1 cellular context compared by ENCODE assay signal in the genomic region with DNA sequence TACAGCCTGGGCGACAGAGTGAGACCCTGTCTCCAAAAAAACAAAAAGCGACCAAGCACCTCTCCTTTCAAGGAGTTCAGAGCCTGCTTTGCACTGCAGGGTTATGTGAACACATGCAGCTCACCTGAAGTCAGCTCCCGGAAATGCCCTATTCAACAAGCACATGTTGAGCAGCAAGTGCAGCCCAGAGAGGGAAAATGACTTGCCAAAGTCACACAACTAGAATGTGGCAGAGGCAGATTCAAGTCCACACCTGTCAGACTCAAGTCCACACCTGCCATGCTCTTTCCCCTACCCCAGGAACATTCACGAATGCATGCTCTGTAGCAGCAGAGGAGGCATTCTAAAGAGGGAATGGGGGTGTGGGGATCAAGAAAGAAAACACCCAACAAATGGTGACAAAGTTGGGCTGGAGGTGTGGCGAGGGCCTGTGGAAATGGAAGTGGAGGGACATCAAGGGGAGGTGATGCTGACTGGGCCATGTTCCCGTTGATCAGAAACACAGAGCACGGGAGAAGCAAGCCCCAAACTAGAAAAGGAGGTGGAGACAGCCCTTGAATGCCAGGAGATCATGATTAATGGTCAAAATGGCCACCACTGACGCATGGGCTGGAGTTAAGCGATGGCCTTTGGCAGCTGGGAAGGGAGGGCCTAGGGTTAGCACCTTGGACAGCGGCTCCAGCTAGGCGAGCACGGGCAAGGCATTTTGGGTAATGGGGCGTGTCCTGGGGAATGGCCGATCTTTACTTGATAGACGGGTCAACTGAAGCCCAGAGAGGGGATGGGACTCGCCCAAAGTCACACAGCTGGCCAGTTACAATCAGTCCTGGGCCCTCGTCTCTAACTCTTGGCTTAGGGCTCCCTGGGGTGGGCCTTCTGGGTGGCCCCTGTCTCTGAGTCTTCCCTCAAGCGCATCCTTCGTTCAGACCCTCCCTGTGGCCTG.
TF ChIP-seq lines count a peak whose summit lies in the region.

No MANE protein-coding gene starts in this region.

TF ChIP-seq in HepG2, 621 proteins besides CTCF, POLR2A, EP300 and RAD21 (continued from another document and continues in another):
- TF ChIP-seq, protein P1, sequence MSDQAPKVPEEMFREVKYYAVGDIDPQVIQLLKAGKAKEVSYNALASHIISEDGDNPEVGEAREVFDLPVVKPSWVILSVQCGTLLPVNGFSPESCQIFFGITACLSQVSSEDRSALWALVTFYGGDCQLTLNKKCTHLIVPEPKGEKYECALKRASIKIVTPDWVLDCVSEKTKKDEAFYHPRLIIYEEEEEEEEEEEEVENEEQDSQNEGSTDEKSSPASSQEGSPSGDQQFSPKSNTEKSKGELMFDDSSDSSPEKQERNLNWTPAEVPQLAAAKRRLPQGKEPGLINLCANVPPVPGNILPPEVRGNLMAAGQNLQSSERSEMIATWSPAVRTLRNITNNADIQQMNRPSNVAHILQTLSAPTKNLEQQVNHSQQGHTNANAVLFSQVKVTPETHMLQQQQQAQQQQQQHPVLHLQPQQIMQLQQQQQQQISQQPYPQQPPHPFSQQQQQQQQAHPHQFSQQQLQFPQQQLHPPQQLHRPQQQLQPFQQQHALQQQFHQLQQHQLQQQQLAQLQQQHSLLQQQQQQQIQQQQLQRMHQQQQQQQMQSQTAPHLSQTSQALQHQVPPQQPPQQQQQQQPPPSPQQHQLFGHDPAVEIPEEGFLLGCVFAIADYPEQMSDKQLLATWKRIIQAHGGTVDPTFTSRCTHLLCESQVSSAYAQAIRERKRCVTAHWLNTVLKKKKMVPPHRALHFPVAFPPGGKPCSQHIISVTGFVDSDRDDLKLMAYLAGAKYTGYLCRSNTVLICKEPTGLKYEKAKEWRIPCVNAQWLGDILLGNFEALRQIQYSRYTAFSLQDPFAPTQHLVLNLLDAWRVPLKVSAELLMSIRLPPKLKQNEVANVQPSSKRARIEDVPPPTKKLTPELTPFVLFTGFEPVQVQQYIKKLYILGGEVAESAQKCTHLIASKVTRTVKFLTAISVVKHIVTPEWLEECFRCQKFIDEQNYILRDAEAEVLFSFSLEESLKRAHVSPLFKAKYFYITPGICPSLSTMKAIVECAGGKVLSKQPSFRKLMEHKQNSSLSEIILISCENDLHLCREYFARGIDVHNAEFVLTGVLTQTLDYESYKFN (CRISPR knock-in tag; conservative IDR thresholded peaks at IDR 0.05) = no peak
- TF ChIP-seq AGO2 (optimal IDR thresholded peaks at IDR 0.05; ENCODE audit: low read depth, low read length) = no peak
- TF ChIP-seq, protein P2, sequence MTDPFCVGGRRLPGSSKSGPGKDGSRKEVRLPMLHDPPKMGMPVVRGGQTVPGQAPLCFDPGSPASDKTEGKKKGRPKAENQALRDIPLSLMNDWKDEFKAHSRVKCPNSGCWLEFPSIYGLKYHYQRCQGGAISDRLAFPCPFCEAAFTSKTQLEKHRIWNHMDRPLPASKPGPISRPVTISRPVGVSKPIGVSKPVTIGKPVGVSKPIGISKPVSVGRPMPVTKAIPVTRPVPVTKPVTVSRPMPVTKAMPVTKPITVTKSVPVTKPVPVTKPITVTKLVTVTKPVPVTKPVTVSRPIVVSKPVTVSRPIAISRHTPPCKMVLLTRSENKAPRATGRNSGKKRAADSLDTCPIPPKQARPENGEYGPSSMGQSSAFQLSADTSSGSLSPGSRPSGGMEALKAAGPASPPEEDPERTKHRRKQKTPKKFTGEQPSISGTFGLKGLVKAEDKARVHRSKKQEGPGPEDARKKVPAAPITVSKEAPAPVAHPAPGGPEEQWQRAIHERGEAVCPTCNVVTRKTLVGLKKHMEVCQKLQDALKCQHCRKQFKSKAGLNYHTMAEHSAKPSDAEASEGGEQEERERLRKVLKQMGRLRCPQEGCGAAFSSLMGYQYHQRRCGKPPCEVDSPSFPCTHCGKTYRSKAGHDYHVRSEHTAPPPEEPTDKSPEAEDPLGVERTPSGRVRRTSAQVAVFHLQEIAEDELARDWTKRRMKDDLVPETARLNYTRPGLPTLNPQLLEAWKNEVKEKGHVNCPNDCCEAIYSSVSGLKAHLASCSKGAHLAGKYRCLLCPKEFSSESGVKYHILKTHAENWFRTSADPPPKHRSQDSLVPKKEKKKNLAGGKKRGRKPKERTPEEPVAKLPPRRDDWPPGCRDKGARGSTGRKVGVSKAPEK (CRISPR knock-in tag; IDR thresholded peaks at IDR 0.05; ENCODE audit: borderline replicate concordance) = no peak
- peak; percentile 89; the same call in 1 of the 2 replicates for TF ChIP-seq EHMT2 (IDR thresholded peaks at IDR 0.05; ENCODE audit: borderline replicate concordance, low read depth, low read length)
- TF ChIP-seq KMT2B (CRISPR knock-in tag; IDR thresholded peaks at IDR 0.05) = no peak
- TF ChIP-seq, protein P3, sequence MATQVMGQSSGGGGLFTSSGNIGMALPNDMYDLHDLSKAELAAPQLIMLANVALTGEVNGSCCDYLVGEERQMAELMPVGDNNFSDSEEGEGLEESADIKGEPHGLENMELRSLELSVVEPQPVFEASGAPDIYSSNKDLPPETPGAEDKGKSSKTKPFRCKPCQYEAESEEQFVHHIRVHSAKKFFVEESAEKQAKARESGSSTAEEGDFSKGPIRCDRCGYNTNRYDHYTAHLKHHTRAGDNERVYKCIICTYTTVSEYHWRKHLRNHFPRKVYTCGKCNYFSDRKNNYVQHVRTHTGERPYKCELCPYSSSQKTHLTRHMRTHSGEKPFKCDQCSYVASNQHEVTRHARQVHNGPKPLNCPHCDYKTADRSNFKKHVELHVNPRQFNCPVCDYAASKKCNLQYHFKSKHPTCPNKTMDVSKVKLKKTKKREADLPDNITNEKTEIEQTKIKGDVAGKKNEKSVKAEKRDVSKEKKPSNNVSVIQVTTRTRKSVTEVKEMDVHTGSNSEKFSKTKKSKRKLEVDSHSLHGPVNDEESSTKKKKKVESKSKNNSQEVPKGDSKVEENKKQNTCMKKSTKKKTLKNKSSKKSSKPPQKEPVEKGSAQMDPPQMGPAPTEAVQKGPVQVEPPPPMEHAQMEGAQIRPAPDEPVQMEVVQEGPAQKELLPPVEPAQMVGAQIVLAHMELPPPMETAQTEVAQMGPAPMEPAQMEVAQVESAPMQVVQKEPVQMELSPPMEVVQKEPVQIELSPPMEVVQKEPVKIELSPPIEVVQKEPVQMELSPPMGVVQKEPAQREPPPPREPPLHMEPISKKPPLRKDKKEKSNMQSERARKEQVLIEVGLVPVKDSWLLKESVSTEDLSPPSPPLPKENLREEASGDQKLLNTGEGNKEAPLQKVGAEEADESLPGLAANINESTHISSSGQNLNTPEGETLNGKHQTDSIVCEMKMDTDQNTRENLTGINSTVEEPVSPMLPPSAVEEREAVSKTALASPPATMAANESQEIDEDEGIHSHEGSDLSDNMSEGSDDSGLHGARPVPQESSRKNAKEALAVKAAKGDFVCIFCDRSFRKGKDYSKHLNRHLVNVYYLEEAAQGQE (IDR thresholded peaks at IDR 0.05; ENCODE audit: borderline replicate concordance in 1 of 2, low read depth in 1 of 2, low read length in 2 of 2) = peak; percentile 93 to 94
- TF ChIP-seq ZFP36 (IDR thresholded peaks at IDR 0.05; ENCODE audit: borderline replicate concordance, low read depth, low read length, partially characterized antibody) = no peak
- no peak for TF ChIP-seq ZNF510 (CRISPR knock-in tag; IDR thresholded peaks at IDR 0.05; ENCODE audit: low read depth)
- TF ChIP-seq XBP1 (CRISPR knock-in tag; IDR thresholded peaks at IDR 0.05) = no peak
- TF ChIP-seq ETV6 (CRISPR knock-in tag; conservative IDR thresholded peaks at IDR 0.05) = no peak
- peak; percentile 95 for TF ChIP-seq MIER2 (CRISPR knock-in tag; IDR thresholded peaks at IDR 0.05)
- TF ChIP-seq, protein P4, sequence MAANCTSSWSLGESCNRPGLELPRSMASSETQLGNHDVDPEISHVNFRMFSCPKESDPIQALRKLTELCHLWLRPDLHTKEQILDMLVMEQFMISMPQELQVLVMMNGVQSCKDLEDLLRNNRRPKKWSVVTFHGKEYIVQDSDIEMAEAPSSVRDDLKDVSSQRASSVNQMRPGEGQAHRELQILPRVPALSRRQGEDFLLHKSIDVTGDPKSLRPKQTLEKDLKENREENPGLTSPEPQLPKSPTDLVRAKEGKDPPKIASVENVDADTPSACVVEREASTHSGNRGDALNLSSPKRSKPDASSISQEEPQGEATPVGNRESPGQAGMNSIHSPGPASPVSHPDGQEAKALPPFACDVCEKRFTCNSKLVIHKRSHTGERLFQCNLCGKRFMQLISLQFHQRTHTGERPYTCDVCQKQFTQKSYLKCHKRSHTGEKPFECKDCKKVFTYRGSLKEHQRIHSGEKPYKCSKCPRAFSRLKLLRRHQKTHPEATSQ (CRISPR knock-in tag; IDR thresholded peaks at IDR 0.05; ENCODE audit: borderline replicate concordance) = no peak
- TF ChIP-seq, protein P5, sequence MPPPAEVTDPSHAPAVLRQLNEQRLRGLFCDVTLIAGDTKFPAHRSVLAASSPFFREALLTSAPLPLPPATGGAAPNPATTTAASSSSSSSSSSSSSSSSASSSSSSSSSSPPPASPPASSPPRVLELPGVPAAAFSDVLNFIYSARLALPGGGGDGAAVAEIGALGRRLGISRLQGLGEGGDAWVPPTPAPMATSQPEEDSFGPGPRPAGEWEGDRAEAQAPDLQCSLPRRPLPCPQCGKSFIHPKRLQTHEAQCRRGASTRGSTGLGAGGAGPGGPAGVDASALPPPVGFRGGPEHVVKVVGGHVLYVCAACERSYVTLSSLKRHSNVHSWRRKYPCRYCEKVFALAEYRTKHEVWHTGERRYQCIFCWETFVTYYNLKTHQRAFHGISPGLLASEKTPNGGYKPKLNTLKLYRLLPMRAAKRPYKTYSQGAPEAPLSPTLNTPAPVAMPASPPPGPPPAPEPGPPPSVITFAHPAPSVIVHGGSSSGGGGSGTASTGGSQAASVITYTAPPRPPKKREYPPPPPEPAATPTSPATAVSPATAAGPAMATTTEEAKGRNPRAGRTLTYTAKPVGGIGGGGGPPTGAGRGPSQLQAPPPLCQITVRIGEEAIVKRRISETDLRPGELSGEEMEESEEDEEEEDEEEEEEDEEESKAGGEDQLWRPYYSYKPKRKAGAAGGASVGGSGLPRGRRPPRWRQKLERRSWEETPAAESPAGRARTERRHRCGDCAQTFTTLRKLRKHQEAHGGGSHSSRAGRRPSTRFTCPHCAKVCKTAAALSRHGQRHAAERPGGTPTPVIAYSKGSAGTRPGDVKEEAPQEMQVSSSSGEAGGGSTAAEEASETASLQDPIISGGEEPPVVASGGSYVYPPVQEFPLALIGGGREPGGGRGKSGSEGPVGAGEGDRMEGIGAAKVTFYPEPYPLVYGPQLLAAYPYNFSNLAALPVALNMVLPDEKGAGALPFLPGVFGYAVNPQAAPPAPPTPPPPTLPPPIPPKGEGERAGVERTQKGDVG (CRISPR knock-in tag; IDR thresholded peaks at IDR 0.05; ENCODE audit: borderline replicate concordance) = no peak
- TF ChIP-seq, protein P6, sequence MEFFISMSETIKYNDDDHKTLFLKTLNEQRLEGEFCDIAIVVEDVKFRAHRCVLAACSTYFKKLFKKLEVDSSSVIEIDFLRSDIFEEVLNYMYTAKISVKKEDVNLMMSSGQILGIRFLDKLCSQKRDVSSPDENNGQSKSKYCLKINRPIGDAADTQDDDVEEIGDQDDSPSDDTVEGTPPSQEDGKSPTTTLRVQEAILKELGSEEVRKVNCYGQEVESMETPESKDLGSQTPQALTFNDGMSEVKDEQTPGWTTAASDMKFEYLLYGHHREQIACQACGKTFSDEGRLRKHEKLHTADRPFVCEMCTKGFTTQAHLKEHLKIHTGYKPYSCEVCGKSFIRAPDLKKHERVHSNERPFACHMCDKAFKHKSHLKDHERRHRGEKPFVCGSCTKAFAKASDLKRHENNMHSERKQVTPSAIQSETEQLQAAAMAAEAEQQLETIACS (CRISPR knock-in tag; IDR thresholded peaks at IDR 0.05) = no peak
- TF ChIP-seq, protein P7, sequence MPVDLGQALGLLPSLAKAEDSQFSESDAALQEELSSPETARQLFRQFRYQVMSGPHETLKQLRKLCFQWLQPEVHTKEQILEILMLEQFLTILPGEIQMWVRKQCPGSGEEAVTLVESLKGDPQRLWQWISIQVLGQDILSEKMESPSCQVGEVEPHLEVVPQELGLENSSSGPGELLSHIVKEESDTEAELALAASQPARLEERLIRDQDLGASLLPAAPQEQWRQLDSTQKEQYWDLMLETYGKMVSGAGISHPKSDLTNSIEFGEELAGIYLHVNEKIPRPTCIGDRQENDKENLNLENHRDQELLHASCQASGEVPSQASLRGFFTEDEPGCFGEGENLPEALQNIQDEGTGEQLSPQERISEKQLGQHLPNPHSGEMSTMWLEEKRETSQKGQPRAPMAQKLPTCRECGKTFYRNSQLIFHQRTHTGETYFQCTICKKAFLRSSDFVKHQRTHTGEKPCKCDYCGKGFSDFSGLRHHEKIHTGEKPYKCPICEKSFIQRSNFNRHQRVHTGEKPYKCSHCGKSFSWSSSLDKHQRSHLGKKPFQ (CRISPR knock-in tag; IDR thresholded peaks at IDR 0.05; ENCODE audit: insufficient replicate concordance) = no peak
- TF ChIP-seq, protein P8, sequence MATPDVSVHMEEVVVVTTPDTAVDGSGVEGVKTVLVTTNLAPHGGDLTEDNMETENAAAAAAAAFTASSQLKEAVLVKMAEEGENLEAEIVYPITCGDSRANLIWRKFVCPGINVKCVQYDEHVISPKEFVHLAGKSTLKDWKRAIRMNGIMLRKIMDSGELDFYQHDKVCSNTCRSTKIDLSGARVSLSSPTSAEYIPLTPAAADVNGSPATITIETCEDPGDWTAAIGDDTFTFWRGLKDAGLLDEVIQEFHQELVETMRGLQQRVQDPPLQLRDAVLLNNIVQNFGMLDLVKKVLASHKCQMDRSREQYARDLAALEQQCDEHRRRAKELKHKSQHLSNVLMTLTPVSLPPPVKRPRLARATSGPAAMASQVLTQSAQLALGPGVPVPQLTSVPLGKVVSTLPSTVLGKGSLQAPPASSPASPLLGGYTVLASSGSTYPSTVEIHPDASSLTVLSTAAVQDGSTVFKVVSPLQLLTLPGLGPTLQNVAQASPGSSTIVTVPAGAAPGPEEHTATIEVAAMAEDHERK (CRISPR knock-in tag; IDR thresholded peaks at IDR 0.05; ENCODE audit: low read depth) = no peak
- TF ChIP-seq ZNF256 (CRISPR knock-in tag; conservative IDR thresholded peaks at IDR 0.05) = 0 out of 2 replicates have a peak, but pooled peaks have one; percentile 55
- TF ChIP-seq, protein P9, sequence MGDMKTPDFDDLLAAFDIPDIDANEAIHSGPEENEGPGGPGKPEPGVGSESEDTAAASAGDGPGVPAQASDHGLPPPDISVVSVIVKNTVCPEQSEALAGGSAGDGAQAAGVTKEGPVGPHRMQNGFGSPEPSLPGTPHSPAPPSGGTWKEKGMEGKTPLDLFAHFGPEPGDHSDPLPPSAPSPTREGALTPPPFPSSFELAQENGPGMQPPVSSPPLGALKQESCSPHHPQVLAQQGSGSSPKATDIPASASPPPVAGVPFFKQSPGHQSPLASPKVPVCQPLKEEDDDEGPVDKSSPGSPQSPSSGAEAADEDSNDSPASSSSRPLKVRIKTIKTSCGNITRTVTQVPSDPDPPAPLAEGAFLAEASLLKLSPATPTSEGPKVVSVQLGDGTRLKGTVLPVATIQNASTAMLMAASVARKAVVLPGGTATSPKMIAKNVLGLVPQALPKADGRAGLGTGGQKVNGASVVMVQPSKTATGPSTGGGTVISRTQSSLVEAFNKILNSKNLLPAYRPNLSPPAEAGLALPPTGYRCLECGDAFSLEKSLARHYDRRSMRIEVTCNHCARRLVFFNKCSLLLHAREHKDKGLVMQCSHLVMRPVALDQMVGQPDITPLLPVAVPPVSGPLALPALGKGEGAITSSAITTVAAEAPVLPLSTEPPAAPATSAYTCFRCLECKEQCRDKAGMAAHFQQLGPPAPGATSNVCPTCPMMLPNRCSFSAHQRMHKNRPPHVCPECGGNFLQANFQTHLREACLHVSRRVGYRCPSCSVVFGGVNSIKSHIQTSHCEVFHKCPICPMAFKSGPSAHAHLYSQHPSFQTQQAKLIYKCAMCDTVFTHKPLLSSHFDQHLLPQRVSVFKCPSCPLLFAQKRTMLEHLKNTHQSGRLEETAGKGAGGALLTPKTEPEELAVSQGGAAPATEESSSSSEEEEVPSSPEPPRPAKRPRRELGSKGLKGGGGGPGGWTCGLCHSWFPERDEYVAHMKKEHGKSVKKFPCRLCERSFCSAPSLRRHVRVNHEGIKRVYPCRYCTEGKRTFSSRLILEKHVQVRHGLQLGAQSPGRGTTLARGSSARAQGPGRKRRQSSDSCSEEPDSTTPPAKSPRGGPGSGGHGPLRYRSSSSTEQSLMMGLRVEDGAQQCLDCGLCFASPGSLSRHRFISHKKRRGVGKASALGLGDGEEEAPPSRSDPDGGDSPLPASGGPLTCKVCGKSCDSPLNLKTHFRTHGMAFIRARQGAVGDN (CRISPR knock-in tag; IDR thresholded peaks at IDR 0.05) = peak; percentile 28
- TF ChIP-seq ZNF264 (CRISPR knock-in tag; IDR thresholded peaks at IDR 0.05) = 0 out of 2 replicates have a peak, but pooled peaks have one; percentile 38
- TF ChIP-seq ZNF451 (CRISPR knock-in tag; IDR thresholded peaks at IDR 0.05) = no peak
